Comparison of ENCODE assay signal across 8 cellular contexts in genomic region chr19:56538254-56538760, GRCh38. TPM values are rescaled to one million over a fixed set of nuclear protein-coding genes. Genes with fewer than 3 reads are reported as not detected.
DNase-seq lines count a peak whose midpoint lies in the region; ATAC-seq lines count a peak whose summit lies in the region.

No MANE protein-coding gene starts in this region.

- DNase-seq in GM03348 (ENCODE audit: low spot score) (peak; percentile 96), NCI-H526 (lab: John Stamatoyannopoulos, UW) (peak; percentile 83 to 92), medulla oblongata (ENCODE audit: extremely low spot score) (peak; percentile 91)
- peak; percentile 95 for DNase-seq in activated CD8-positive, alpha-beta memory T cell treated with anti-CD3 and anti-CD28 coated beads, Interleukin-2, amount 10 ng/mL, durations not matched to agents 7 days and 5 days
- DNase-seq in effector memory CD4-positive, alpha-beta T cell, result peak; percentile 78 to 82 (median 80)
- peak; percentile 83 to 84 for DNase-seq in stimulated activated CD4-positive, alpha-beta T cell treated with anti-CD3 and anti-CD28 coated beads, Interleukin-4, amount 100 ng/mL, for 48 hours (ENCODE audit: low read depth in 2 of 2)

- CTCF ChIA-PET in activated CD8-positive, alpha-beta memory T cell treated with anti-CD3 and anti-CD28 coated beads, Interleukin-2, amount 10 ng/mL, durations not matched to agents 7 days and 5 days (lab: Charles Lee), result interaction anchor here (1.3 kb wide), 1 partner anchor 30 kb away, joined by 4 read pairs; no protein-coding TSS in a partner anchor

- peak overlapping the region; percentile 92 for H3K27ac Mint-ChIP-seq in activated CD8-positive, alpha-beta memory T cell treated with anti-CD3 and anti-CD28 coated beads, Interleukin-2, amount 10 ng/mL, durations not matched to agents 7 days and 5 days

- peaks cover 37% of the 10 kb centered on the region for H3K9me3 Mint-ChIP-seq in activated CD8-positive, alpha-beta memory T cell treated with anti-CD3 and anti-CD28 coated beads, Interleukin-2, amount 10 ng/mL, durations not matched to agents 7 days and 5 days (ENCODE audit: low read depth)

- H3K4me1 ChIP-seq in effector memory CD4-positive, alpha-beta T cell (ENCODE audit: control insufficient read depth, insufficient read depth, low read length, poor library complexity, severe bottlenecking), result peaks cover 8% of the 10 kb centered on the region

- peak; percentile 70 for ATAC-seq in HG03060 (IDR thresholded peaks at IDR 0.05; ENCODE audit: low read depth, unreplicated experiment)
- peak; percentile 93 for ATAC-seq in activated CD8-positive, alpha-beta memory T cell treated with anti-CD3 and anti-CD28 coated beads, Interleukin-2, amount 10 ng/mL, durations not matched to agents 7 days and 5 days
- ATAC-seq in GM19328 (IDR thresholded peaks at IDR 0.05; ENCODE audit: unreplicated experiment), result no peak

- peak overlapping the region; percentile 83 for H3K4me3 ChIP-seq in effector memory CD4-positive, alpha-beta T cell (ENCODE audit: insufficient read depth, low read depth, low read length, poor library complexity, severe bottlenecking)

- peak overlapping the region; percentile 82 for H3K27ac ChIP-seq in effector memory CD4-positive, alpha-beta T cell (ENCODE audit: insufficient read depth, low read length, poor library complexity, severe bottlenecking)

- no peaks in the 10 kb centered on the region for H3K27me3 ChIP-seq in effector memory CD4-positive, alpha-beta T cell (replicated peaks; ENCODE audit: control insufficient read depth, insufficient read depth, low read length, poor library complexity, severe bottlenecking)

- peak overlapping the region; percentile 74 for H3K4me3 Mint-ChIP-seq in activated CD8-positive, alpha-beta memory T cell treated with anti-CD3 and anti-CD28 coated beads, Interleukin-2, amount 10 ng/mL, durations not matched to agents 7 days and 5 days

- no peaks in the 10 kb centered on the region for H3K27me3 Mint-ChIP-seq in activated CD8-positive, alpha-beta memory T cell treated with anti-CD3 and anti-CD28 coated beads, Interleukin-2, amount 10 ng/mL, durations not matched to agents 7 days and 5 days

- peaks cover 8% of the 10 kb centered on the region for H3K36me3 ChIP-seq in effector memory CD4-positive, alpha-beta T cell (ENCODE audit: control insufficient read depth, insufficient read depth, low read length)

- peaks cover 14% of the 10 kb centered on the region for H3K4me1 Mint-ChIP-seq in activated CD8-positive, alpha-beta memory T cell treated with anti-CD3 and anti-CD28 coated beads, Interleukin-2, amount 10 ng/mL, durations not matched to agents 7 days and 5 days

- peaks cover 40% of the 10 kb centered on the region for H3K36me3 Mint-ChIP-seq in activated CD8-positive, alpha-beta memory T cell treated with anti-CD3 and anti-CD28 coated beads, Interleukin-2, amount 10 ng/mL, durations not matched to agents 7 days and 5 days

- peaks cover 13% of the 10 kb centered on the region for H3K9me3 ChIP-seq in effector memory CD4-positive, alpha-beta T cell (ENCODE audit: control insufficient read depth, low read length)

RNA-seq across cellular contexts. Expression of gene ZFP28, which starts 0.4 kb away (rescaled TPM):
- 1 to 10 TPM; 4.2 to 4.7 TPM for total RNA-seq in activated CD8-positive, alpha-beta memory T cell treated with anti-CD3 and anti-CD28 coated beads, Interleukin-2, amount 10 ng/mL, durations not matched to agents 7 days and 5 days

RNA-seq across cellular contexts. Expression of gene ZNF470, which starts 29.0 kb away (rescaled TPM):
- total RNA-seq in activated CD8-positive, alpha-beta memory T cell treated with anti-CD3 and anti-CD28 coated beads, Interleukin-2, amount 10 ng/mL, durations not matched to agents 7 days and 5 days, result 1 to 10 TPM; 4.0 TPM

RNA-seq across cellular contexts. Expression of gene ZNF471, which starts 30.7 kb away (rescaled TPM):
- under 1 TPM; 0.55 to 0.77 TPM for total RNA-seq in activated CD8-positive, alpha-beta memory T cell treated with anti-CD3 and anti-CD28 coated beads, Interleukin-2, amount 10 ng/mL, durations not matched to agents 7 days and 5 days

RNA-seq across cellular contexts. Expression of gene ZNF71, which starts 56.8 kb away (rescaled TPM):
- 1 to 10 TPM; 5.7 to 6.0 TPM for total RNA-seq in activated CD8-positive, alpha-beta memory T cell treated with anti-CD3 and anti-CD28 coated beads, Interleukin-2, amount 10 ng/mL, durations not matched to agents 7 days and 5 days
